1 cellular context compared by ENCODE assay signal in the genomic region with DNA sequence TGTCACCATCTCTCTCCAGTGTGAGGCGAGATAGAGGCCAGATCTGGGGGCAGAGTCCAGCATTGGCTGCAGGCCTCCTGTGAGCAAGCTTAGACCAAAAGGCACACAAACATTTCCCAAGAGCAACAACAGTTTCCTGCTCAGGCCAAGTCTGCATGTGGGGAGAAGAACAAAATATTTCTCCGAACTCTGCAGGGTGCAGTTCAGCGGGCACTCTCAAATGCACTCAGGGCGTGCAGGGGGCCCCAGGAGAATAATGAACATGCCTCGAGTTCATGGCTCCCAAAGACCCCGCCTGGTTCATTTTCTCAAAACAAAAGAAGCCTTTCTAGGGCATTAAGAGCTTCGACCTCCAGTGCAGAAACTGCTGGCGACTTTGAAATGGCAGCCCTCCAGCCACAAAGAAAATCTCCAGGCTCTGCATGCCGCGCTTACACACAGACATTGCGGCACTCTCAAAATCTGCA.
TF ChIP-seq lines count a peak whose summit lies in the region.

No MANE protein-coding gene starts in this region.

TF ChIP-seq in HepG2, 621 proteins besides CTCF, POLR2A, EP300 and RAD21 (continued from another document and continues in another):
- TF ChIP-seq, protein P1, sequence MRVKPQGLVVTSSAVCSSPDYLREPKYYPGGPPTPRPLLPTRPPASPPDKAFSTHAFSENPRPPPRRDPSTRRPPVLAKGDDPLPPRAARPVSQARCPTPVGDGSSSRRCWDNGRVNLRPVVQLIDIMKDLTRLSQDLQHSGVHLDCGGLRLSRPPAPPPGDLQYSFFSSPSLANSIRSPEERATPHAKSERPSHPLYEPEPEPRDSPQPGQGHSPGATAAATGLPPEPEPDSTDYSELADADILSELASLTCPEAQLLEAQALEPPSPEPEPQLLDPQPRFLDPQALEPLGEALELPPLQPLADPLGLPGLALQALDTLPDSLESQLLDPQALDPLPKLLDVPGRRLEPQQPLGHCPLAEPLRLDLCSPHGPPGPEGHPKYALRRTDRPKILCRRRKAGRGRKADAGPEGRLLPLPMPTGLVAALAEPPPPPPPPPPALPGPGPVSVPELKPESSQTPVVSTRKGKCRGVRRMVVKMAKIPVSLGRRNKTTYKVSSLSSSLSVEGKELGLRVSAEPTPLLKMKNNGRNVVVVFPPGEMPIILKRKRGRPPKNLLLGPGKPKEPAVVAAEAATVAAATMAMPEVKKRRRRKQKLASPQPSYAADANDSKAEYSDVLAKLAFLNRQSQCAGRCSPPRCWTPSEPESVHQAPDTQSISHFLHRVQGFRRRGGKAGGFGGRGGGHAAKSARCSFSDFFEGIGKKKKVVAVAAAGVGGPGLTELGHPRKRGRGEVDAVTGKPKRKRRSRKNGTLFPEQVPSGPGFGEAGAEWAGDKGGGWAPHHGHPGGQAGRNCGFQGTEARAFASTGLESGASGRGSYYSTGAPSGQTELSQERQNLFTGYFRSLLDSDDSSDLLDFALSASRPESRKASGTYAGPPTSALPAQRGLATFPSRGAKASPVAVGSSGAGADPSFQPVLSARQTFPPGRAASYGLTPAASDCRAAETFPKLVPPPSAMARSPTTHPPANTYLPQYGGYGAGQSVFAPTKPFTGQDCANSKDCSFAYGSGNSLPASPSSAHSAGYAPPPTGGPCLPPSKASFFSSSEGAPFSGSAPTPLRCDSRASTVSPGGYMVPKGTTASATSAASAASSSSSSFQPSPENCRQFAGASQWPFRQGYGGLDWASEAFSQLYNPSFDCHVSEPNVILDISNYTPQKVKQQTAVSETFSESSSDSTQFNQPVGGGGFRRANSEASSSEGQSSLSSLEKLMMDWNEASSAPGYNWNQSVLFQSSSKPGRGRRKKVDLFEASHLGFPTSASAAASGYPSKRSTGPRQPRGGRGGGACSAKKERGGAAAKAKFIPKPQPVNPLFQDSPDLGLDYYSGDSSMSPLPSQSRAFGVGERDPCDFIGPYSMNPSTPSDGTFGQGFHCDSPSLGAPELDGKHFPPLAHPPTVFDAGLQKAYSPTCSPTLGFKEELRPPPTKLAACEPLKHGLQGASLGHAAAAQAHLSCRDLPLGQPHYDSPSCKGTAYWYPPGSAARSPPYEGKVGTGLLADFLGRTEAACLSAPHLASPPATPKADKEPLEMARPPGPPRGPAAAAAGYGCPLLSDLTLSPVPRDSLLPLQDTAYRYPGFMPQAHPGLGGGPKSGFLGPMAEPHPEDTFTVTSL (CRISPR knock-in tag; IDR thresholded peaks at IDR 0.05; ENCODE audit: borderline replicate concordance) = no peak
- TF ChIP-seq ARNTL (CRISPR knock-in tag; IDR thresholded peaks at IDR 0.05) = no peak
- no peak for TF ChIP-seq NR2C2 (CRISPR knock-in tag; IDR thresholded peaks at IDR 0.05; ENCODE audit: borderline replicate concordance)
- no peak for TF ChIP-seq ZNF281 (CRISPR knock-in tag; IDR thresholded peaks at IDR 0.05; ENCODE audit: borderline replicate concordance)
- no peak for TF ChIP-seq AGO2 (optimal IDR thresholded peaks at IDR 0.05; ENCODE audit: low read depth, low read length)
- no peak for TF ChIP-seq SMYD3 (CRISPR knock-in tag; IDR thresholded peaks at IDR 0.05)
- no peak for TF ChIP-seq CBX1 (IDR thresholded peaks at IDR 0.05; ENCODE audit: low read depth)
- no peak for TF ChIP-seq PRDM15 (CRISPR knock-in tag; IDR thresholded peaks at IDR 0.05)
- TF ChIP-seq ZNF142 (CRISPR knock-in tag; IDR thresholded peaks at IDR 0.05) = no peak
- TF ChIP-seq KDM2A (CRISPR knock-in tag; IDR thresholded peaks at IDR 0.05; ENCODE audit: borderline replicate concordance, low read depth) = no peak
- TF ChIP-seq ZNF331 (CRISPR knock-in tag; IDR thresholded peaks at IDR 0.05) = peak; percentile 15; the same call in 1 of the 2 replicates
- peak; percentile 56 for TF ChIP-seq GATAD2A (CRISPR knock-in tag; IDR thresholded peaks at IDR 0.05)
- no peak for TF ChIP-seq ZNF713 (CRISPR knock-in tag; IDR thresholded peaks at IDR 0.05)
- TF ChIP-seq ZNF772 (CRISPR knock-in tag; IDR thresholded peaks at IDR 0.05) = 0 out of 2 replicates have a peak, but pooled peaks have one; percentile 30
- no peak for TF ChIP-seq SCMH1 (CRISPR knock-in tag; IDR thresholded peaks at IDR 0.05; ENCODE audit: borderline replicate concordance)
- TF ChIP-seq ZNF792 (CRISPR knock-in tag; IDR thresholded peaks at IDR 0.05) = peak; percentile 91; the same call in 1 of the 2 replicates
- TF ChIP-seq, protein P2, sequence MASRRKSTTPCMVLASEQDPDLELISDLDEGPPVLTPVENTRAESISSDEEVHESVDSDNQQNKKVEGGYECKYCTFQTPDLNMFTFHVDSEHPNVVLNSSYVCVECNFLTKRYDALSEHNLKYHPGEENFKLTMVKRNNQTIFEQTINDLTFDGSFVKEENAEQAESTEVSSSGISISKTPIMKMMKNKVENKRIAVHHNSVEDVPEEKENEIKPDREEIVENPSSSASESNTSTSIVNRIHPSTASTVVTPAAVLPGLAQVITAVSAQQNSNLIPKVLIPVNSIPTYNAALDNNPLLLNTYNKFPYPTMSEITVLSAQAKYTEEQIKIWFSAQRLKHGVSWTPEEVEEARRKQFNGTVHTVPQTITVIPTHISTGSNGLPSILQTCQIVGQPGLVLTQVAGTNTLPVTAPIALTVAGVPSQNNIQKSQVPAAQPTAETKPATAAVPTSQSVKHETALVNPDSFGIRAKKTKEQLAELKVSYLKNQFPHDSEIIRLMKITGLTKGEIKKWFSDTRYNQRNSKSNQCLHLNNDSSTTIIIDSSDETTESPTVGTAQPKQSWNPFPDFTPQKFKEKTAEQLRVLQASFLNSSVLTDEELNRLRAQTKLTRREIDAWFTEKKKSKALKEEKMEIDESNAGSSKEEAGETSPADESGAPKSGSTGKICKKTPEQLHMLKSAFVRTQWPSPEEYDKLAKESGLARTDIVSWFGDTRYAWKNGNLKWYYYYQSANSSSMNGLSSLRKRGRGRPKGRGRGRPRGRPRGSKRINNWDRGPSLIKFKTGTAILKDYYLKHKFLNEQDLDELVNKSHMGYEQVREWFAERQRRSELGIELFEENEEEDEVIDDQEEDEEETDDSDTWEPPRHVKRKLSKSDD (CRISPR knock-in tag; IDR thresholded peaks at IDR 0.05; ENCODE audit: low read depth) = no peak
- TF ChIP-seq XRCC5 (optimal IDR thresholded peaks at IDR 0.05; ENCODE audit: low read length) = no peak
- TF ChIP-seq BHLHE40 (IDR thresholded peaks at IDR 0.05; ENCODE audit: low read length) = no peak
- no peak for TF ChIP-seq ELF1 (CRISPR knock-in tag; IDR thresholded peaks at IDR 0.05)
- TF ChIP-seq RFXANK (CRISPR knock-in tag; IDR thresholded peaks at IDR 0.05) = no peak
- no peak for TF ChIP-seq GFI1 (CRISPR knock-in tag; IDR thresholded peaks at IDR 0.05; ENCODE audit: borderline replicate concordance)
- TF ChIP-seq ELF3 (CRISPR knock-in tag; IDR thresholded peaks at IDR 0.05) = peak; percentile 62
- TF ChIP-seq, protein P3, sequence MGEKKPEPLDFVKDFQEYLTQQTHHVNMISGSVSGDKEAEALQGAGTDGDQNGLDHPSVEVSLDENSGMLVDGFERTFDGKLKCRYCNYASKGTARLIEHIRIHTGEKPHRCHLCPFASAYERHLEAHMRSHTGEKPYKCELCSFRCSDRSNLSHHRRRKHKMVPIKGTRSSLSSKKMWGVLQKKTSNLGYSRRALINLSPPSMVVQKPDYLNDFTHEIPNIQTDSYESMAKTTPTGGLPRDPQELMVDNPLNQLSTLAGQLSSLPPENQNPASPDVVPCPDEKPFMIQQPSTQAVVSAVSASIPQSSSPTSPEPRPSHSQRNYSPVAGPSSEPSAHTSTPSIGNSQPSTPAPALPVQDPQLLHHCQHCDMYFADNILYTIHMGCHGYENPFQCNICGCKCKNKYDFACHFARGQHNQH (CRISPR knock-in tag; IDR thresholded peaks at IDR 0.05) = no peak
- no peak for TF ChIP-seq ZNF780A (CRISPR knock-in tag; IDR thresholded peaks at IDR 0.05)
- TF ChIP-seq STAT5B (CRISPR knock-in tag; IDR thresholded peaks at IDR 0.05) = no peak
- TF ChIP-seq NR1H2 (CRISPR knock-in tag; IDR thresholded peaks at IDR 0.05; ENCODE audit: borderline replicate concordance, low read depth) = no peak
- no peak for TF ChIP-seq ZNF468 (CRISPR knock-in tag; IDR thresholded peaks at IDR 0.05)
- TF ChIP-seq, protein P4, sequence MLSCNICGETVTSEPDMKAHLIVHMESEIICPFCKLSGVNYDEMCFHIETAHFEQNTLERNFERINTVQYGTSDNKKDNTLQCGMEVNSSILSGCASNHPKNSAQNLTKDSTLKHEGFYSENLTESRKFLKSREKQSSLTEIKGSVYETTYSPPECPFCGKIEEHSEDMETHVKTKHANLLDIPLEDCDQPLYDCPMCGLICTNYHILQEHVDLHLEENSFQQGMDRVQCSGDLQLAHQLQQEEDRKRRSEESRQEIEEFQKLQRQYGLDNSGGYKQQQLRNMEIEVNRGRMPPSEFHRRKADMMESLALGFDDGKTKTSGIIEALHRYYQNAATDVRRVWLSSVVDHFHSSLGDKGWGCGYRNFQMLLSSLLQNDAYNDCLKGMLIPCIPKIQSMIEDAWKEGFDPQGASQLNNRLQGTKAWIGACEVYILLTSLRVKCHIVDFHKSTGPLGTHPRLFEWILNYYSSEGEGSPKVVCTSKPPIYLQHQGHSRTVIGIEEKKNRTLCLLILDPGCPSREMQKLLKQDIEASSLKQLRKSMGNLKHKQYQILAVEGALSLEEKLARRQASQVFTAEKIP (CRISPR knock-in tag; IDR thresholded peaks at IDR 0.05; ENCODE audit: borderline replicate concordance) = no peak
